In genomic region chr2:109213646-109214417, GRCh38 we compare ENCODE assay signal across 8 cellular contexts.
DNase-seq lines count a peak whose midpoint lies in the region; ATAC-seq, FAIRE-seq and TF ChIP-seq lines count a peak whose summit lies in the region.

No MANE protein-coding gene starts in this region.

- peak; percentile 70 for FAIRE-seq in GM12891 (lab: Jason Lieb, UNC)

- DNase-seq in GM12891 (ENCODE audit: insufficient read length, low spot score) (no peak), activated T-cell treated with anti-CD3 and anti-CD28 coated beads for 4 hours (peak; percentile 41), left cardiac atrium (peak; percentile 64), DMS53 treated with DMSO at 0.1 percent for 48 hours (lab: John Stamatoyannopoulos, UW; ENCODE audit: unreplicated experiment) (no peak)
- DNase-seq in NK-92 treated with Interleukin-12 subunit alpha and Interleukin-12 subunit beta, amount 100 ng/mL, for 24 hours (lab: John Stamatoyannopoulos, UW), result peak; percentile 98
- peak in 2 of 3 donors; percentile 3 to 18 for DNase-seq in stimulated activated CD4-positive, alpha-beta T cell treated with anti-CD3 and anti-CD28 coated beads, TNF-alpha, amount 100 ng/mL, for 1 hour (ENCODE audit: low read depth in 3 of 3, low spot score in 1 of 3)

- TF ChIP-seq POLR2A in GM12891 (IDR thresholded peaks at IDR 0.05; ENCODE audit: low read depth, low read length), result no peak

- ATAC-seq in HG02759 (IDR thresholded peaks at IDR 0.05; ENCODE audit: unreplicated experiment) (peak; percentile 67), left cardiac atrium (peak; percentile 20 to 42), HG03280 (IDR thresholded peaks at IDR 0.05; ENCODE audit: unreplicated experiment) (no peak)

- intact Hi-C loops in left cardiac atrium (cut with DNase I), result no loop called here

TF ChIP-seq in GM12891, 5 proteins besides CTCF, POLR2A, EP300 and RAD21:
- TF ChIP-seq TAF1 (IDR thresholded peaks at IDR 0.05; ENCODE audit: low read depth, low read length) (no peak), POU2F2 (IDR thresholded peaks at IDR 0.05; ENCODE audit: low read depth, low read length) (no peak), SPI1 (IDR thresholded peaks at IDR 0.05; ENCODE audit: low read depth, low read length) (no peak), PAX5 (IDR thresholded peaks at IDR 0.05; ENCODE audit: insufficient read depth, low read length, severe bottlenecking) (no peak), POLR2AphosphoS5 (IDR thresholded peaks at IDR 0.05; ENCODE audit: low read depth, low read length) (no peak)

Comparison
In these comparisons a context has a peak if more than half of its experiments do, and no peak if none do; other contexts are left out.
1. DNase-seq: peak in NK-92 treated with Interleukin-12 subunit alpha and Interleukin-12 subunit beta, amount 100 ng/mL, for 24 hours (single experiment), activated T-cell treated with anti-CD3 and anti-CD28 coated beads for 4 hours (single experiment), left cardiac atrium (single experiment) and stimulated activated CD4-positive, alpha-beta T cell treated with anti-CD3 and anti-CD28 coated beads, TNF-alpha, amount 100 ng/mL, for 1 hour (2 of 3); none in GM12891 (single experiment) and DMS53 treated with DMSO at 0.1 percent for 48 hours (single experiment).